19 cellular contexts compared by ENCODE assay signal in the genomic region with DNA sequence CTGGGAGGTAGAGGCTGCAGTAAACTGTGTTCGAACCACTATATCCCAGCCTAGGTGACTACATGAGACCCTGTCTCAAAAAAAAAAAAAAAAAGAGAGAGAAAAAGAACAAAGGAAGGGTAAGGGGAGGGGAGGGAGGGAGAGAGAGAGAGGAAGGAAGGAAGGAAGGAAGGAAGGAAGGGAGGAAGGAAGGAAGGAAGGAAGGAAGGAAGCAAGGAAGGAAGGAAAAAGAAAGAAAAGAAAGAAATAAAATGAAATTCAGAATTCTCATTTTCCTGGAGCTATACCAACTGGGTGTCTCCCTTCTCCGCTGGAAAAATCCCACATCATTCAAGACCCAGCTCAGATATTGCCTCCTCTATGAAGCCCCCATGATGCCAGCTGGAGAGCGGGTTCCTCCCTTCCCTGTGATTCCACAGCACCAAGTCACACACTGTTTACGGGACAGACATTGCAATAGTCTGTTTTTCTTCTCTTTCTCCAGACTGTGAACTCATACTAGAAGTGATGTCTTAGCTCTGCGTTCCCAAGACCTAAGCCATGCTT.
"Had no signal": no experiment of that assay in that cellular context is flagged by ENCODE, and none has a peak within 500 bp of the region (broad histone marks: within the 10 kb centered on the region; RNA-seq: fewer than 3 reads in every experiment).

No MANE protein-coding gene starts in this region.

- H3K9me3 ChIP-seq: esophagus squamous epithelium, heart left ventricle, prostate gland, right lobe of liver, suprapubic skin, thyroid gland, upper lobe of left lung, uterus had no signal

- H3K27me3 ChIP-seq: right lobe of liver, suprapubic skin, thyroid gland, upper lobe of left lung, uterus had no signal

- H2AFZ ChIP-seq: parathyroid adenoma had no signal

- H3K4me3 ChIP-seq: esophagus squamous epithelium, heart left ventricle, prostate gland, right lobe of liver, suprapubic skin, thyroid gland, upper lobe of left lung, uterus had no signal

- H3K36me3 ChIP-seq: prostate gland, suprapubic skin, thyroid gland, uterus had no signal

- DNase-seq: esophagus squamous epithelium; foreskin keratinocyte; heart left ventricle; hypothalamus; mammary epithelial cell; naive thymus-derived CD4-positive, alpha-beta T cell; stimulated activated CD4-positive, alpha-beta T cell treated with anti-CD3 and anti-CD28 coated beads, Interleukin-4, amount 100 ng/mL, for 1 hour; stimulated activated CD8-positive, alpha-beta memory T cell treated with anti-CD3 and anti-CD28 coated beads, Interleukin-4, amount 100 ng/mL, for 48 hours; stimulated activated naive CD8-positive, alpha-beta T cell treated with anti-CD3 and anti-CD28 coated beads, Interleukin-15, Interleukin-2, amounts not matched to agents 100 U/mL and 50 U/mL, for 24 hours; thyroid gland; upper lobe of left lung; uterus had no signal

- H3K4me1 ChIP-seq: prostate gland, uterus had no signal

- H3K4me3 Mint-ChIP-seq: dendritic cell treated with granulocyte-macrophage colony-stimulating factor and Interleukin-4, amounts not matched to agents 40 ng/mL and 50 ng/mL, for 4 days; stimulated activated effector memory CD8-positive, alpha-beta T cell treated with anti-CD3 and anti-CD28 coated beads, Interleukin-12 subunit alpha, Interleukin-12 subunit beta, amount 100 ng/mL, for 72 hours had no signal

- H3K79me2 ChIP-seq: parathyroid adenoma had no signal

- ATAC-seq: foreskin keratinocyte; heart left ventricle; left lobe of liver; naive thymus-derived CD4-positive, alpha-beta T cell; right lobe of liver; stimulated activated effector memory CD8-positive, alpha-beta T cell treated with anti-CD3 and anti-CD28 coated beads, Interleukin-12 subunit alpha, Interleukin-12 subunit beta, amount 100 ng/mL, for 72 hours; stimulated activated naive CD8-positive, alpha-beta T cell treated with anti-CD3 and anti-CD28 coated beads, Interleukin-15, Interleukin-2, amounts not matched to agents 100 U/mL and 50 U/mL, for 24 hours had no signal

- H3K27ac ChIP-seq: esophagus squamous epithelium, foreskin keratinocyte, heart left ventricle, parathyroid adenoma, prostate gland, right lobe of liver, suprapubic skin, thyroid gland, upper lobe of left lung, uterus had no signal

- H3K27ac Mint-ChIP-seq: dendritic cell treated with granulocyte-macrophage colony-stimulating factor and Interleukin-4, amounts not matched to agents 40 ng/mL and 50 ng/mL, for 4 days; naive thymus-derived CD4-positive, alpha-beta T cell; stimulated activated effector memory CD8-positive, alpha-beta T cell treated with anti-CD3 and anti-CD28 coated beads, Interleukin-12 subunit alpha, Interleukin-12 subunit beta, amount 100 ng/mL, for 72 hours had no signal

- H3K9ac ChIP-seq: parathyroid adenoma had no signal

- H3K9me3 Mint-ChIP-seq: dendritic cell treated with granulocyte-macrophage colony-stimulating factor and Interleukin-4, amounts not matched to agents 40 ng/mL and 50 ng/mL, for 4 days; naive thymus-derived CD4-positive, alpha-beta T cell; stimulated activated effector memory CD8-positive, alpha-beta T cell treated with anti-CD3 and anti-CD28 coated beads, Interleukin-12 subunit alpha, Interleukin-12 subunit beta, amount 100 ng/mL, for 72 hours had no signal
